10 cellular contexts compared by ENCODE assay signal in the genomic region with DNA sequence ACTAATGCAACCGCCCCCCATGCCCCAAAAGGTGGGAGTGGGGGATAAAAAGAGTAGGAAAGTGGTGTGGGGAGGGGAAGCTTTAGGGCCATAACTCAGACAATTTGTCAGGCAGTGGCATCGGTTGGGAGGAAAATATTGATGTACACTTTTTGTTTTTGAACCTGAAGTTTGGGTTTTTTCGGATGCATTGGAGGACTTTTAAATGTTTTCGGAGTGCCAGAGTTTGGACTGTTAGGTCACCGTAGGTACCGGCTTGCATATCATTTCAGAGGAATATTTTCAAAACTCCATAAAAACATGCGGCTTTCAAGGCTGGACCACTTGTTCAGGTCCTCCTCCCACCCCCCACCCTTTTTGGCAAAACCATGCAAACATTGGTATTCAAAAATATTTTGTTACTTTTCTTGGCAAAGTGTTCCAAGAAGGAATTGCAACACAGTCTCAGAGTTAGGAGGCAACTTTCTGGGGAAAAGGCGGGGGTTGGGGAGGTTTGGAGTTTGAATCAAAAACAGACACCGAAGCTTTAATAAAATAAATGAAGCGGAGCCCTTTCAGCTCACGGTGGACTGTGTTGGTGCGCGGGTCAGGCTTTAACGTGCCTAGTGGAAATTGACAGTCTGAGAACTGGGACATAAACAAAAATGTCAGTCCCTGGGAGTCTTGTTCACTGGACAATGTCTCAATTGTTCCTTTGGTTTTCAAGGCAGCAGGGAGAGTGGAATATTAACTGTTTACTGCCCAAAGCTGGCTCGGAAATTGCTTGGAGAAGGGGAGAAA.
A peak's percentile ranks its signal among the peaks of the same experiment; 100 is the strongest.
DNase-seq lines count a peak whose midpoint lies in the region; ATAC-seq and TF ChIP-seq lines count a peak whose summit lies in the region.
"Had no signal": no experiment of that assay in that cellular context is flagged by ENCODE, and none has a peak within 500 bp of the region (broad histone marks: within the 10 kb centered on the region; RNA-seq: fewer than 3 reads in every experiment).

No MANE protein-coding gene starts in this region.

- DNase-seq in AG04449 (ENCODE audit: low read depth, low spot score) (no peak), SK-MEL-5 (ENCODE audit: low read depth, low spot score) (peak; percentile 73), fibroblast of mammary gland (ENCODE audit: low read depth) (peak; percentile 82), nephron progenitor cell (peak; percentile 33), GF-D8 (lab: John Stamatoyannopoulos, UW) (no peak)
- DNase-seq in activated T-cell treated with anti-CD3 and anti-CD28 coated beads, Interleukin-2, amount 50 U/mL, for 4 hours, result no peak
- DNase-seq in activated CD8-positive, alpha-beta T cell treated with anti-CD3 and anti-CD28 coated beads for 36 hours, result no peak
- DNase-seq: activated CD8-positive, alpha-beta memory T cell treated with anti-CD3 and anti-CD28 coated beads for 24 hours; CD4-positive, CD25-positive, alpha-beta regulatory T cell had no signal

- CTCF ChIA-PET in AG04449 (lab: Yijun Ruan, JAX), result interaction anchor here (1.0 to 2.1 kb wide), 3 partner anchors 67 to 326 kb away, joined by 3 to 6 read pairs (median 4); no protein-coding TSS in a partner anchor
- CTCF ChIA-PET in activated CD8-positive, alpha-beta T cell treated with anti-CD3 and anti-CD28 coated beads for 36 hours (lab: Charles Lee), result interaction anchor here (1.4 kb wide), 1 partner anchor 326 kb away, joined by 4 read pairs; no protein-coding TSS in a partner anchor

- intact Hi-C loops in activated CD8-positive, alpha-beta T cell treated with anti-CD3 and anti-CD28 coated beads for 36 hours (cut with micrococcal nuclease), result no loop called here

- H3K4me3 ChIP-seq in AG04449 (ENCODE audit: low read depth, low read length) (peak overlapping the region; percentile 44), fibroblast of mammary gland (ENCODE audit: control insufficient read depth, low read depth, low read length) (peak overlapping the region; percentile 29)

- H3K9me3 Mint-ChIP-seq in nephron progenitor cell, result no peaks in the 10 kb centered on the region
- H3K9me3 Mint-ChIP-seq in activated T-cell treated with anti-CD3 and anti-CD28 coated beads, Interleukin-2, amount 50 U/mL, for 4 hours, result no peaks in the 10 kb centered on the region
- no peaks in the 10 kb centered on the region for H3K9me3 Mint-ChIP-seq in activated CD8-positive, alpha-beta T cell treated with anti-CD3 and anti-CD28 coated beads for 36 hours
- H3K9me3 Mint-ChIP-seq: CD4-positive, CD25-positive, alpha-beta regulatory T cell had no signal

- TF ChIP-seq CTCF in AG04449 (IDR thresholded peaks at IDR 0.05; ENCODE audit: insufficient read depth, low read length, missing control alignments) (no peak), fibroblast of mammary gland (conservative IDR thresholded peaks at IDR 0.05; ENCODE audit: control insufficient read depth, insufficient read depth, low read depth, low read length) (no peak), nephron progenitor cell (IDR thresholded peaks at IDR 0.05) (no peak)
- TF ChIP-seq CTCF in activated CD8-positive, alpha-beta T cell treated with anti-CD3 and anti-CD28 coated beads for 36 hours (IDR thresholded peaks at IDR 0.05), result no peak

- ATAC-seq in activated T-cell treated with anti-CD3 and anti-CD28 coated beads, Interleukin-2, amount 50 U/mL, for 4 hours, result no peak
- no peak for ATAC-seq in HG02938 (IDR thresholded peaks at IDR 0.05; ENCODE audit: unreplicated experiment)
- ATAC-seq in activated CD8-positive, alpha-beta T cell treated with anti-CD3 and anti-CD28 coated beads for 36 hours, result no peak

- no peaks in the 10 kb centered on the region for H3K36me3 Mint-ChIP-seq in nephron progenitor cell (ENCODE audit: low read depth)
- no peaks in the 10 kb centered on the region for H3K36me3 Mint-ChIP-seq in activated T-cell treated with anti-CD3 and anti-CD28 coated beads, Interleukin-2, amount 50 U/mL, for 4 hours (ENCODE audit: insufficient read depth)
- H3K36me3 Mint-ChIP-seq in activated CD8-positive, alpha-beta T cell treated with anti-CD3 and anti-CD28 coated beads for 36 hours (ENCODE audit: low read depth), result no peaks in the 10 kb centered on the region
- H3K36me3 Mint-ChIP-seq: CD4-positive, CD25-positive, alpha-beta regulatory T cell had no signal

- no peak overlapping the region for H3K27ac Mint-ChIP-seq in nephron progenitor cell
- no peak overlapping the region for H3K27ac Mint-ChIP-seq in activated CD8-positive, alpha-beta T cell treated with anti-CD3 and anti-CD28 coated beads for 36 hours
- H3K27ac Mint-ChIP-seq: CD4-positive, CD25-positive, alpha-beta regulatory T cell had no signal

- H3K4me3 Mint-ChIP-seq in nephron progenitor cell, result no peak overlapping the region
- no peak overlapping the region for H3K4me3 Mint-ChIP-seq in activated T-cell treated with anti-CD3 and anti-CD28 coated beads, Interleukin-2, amount 50 U/mL, for 4 hours
- H3K4me3 Mint-ChIP-seq in activated CD8-positive, alpha-beta T cell treated with anti-CD3 and anti-CD28 coated beads for 36 hours, result no peak overlapping the region
- H3K4me3 Mint-ChIP-seq: CD4-positive, CD25-positive, alpha-beta regulatory T cell had no signal

- peaks cover 3% of the 10 kb centered on the region for H3K4me1 Mint-ChIP-seq in nephron progenitor cell
- H3K4me1 Mint-ChIP-seq in activated T-cell treated with anti-CD3 and anti-CD28 coated beads, Interleukin-2, amount 50 U/mL, for 4 hours (ENCODE audit: low read depth), result peaks cover 2% of the 10 kb centered on the region
- H3K4me1 Mint-ChIP-seq in activated CD8-positive, alpha-beta T cell treated with anti-CD3 and anti-CD28 coated beads for 36 hours (ENCODE audit: low read depth), result no peaks in the 10 kb centered on the region
- H3K4me1 Mint-ChIP-seq: CD4-positive, CD25-positive, alpha-beta regulatory T cell had no signal

- in situ Hi-C loops in SK-MEL-5 (cut with HindIII; ENCODE audit: low pct_unique_long_range_greater_than_20kb, low sequenced_read_pairs), result no loop called here

- no peaks in the 10 kb centered on the region for H3K27me3 Mint-ChIP-seq in nephron progenitor cell (ENCODE audit: low read depth, poor library complexity)
- H3K27me3 Mint-ChIP-seq in activated T-cell treated with anti-CD3 and anti-CD28 coated beads, Interleukin-2, amount 50 U/mL, for 4 hours (ENCODE audit: low read depth), result no peaks in the 10 kb centered on the region
- peaks cover 1% of the 10 kb centered on the region for H3K27me3 Mint-ChIP-seq in activated CD8-positive, alpha-beta T cell treated with anti-CD3 and anti-CD28 coated beads for 36 hours
- H3K27me3 Mint-ChIP-seq: CD4-positive, CD25-positive, alpha-beta regulatory T cell had no signal

- POLR2A ChIA-PET in AG04449 (lab: Yijun Ruan, JAX), result interaction anchor here (0.5 to 1.4 kb wide), 6 partner anchors 14 to 160 kb away, joined by 3 to 4 read pairs (median 3); no protein-coding TSS in a partner anchor
- POLR2A ChIA-PET in activated CD8-positive, alpha-beta T cell treated with anti-CD3 and anti-CD28 coated beads for 36 hours (lab: Charles Lee), result interaction anchor here (0.9 kb wide), 1 partner anchor 131 kb away, joined by 3 read pairs; no protein-coding TSS in a partner anchor

Comparison
In these comparisons a context has a peak if more than half of its experiments do, and no peak if none do; other contexts are left out.
1. DNase-seq: peak in SK-MEL-5 (single experiment), fibroblast of mammary gland (single experiment) and nephron progenitor cell (single experiment); none in AG04449 (single experiment), activated T-cell treated with anti-CD3 and anti-CD28 coated beads, Interleukin-2, amount 50 U/mL, for 4 hours (single experiment), activated CD8-positive, alpha-beta T cell treated with anti-CD3 and anti-CD28 coated beads for 36 hours (single experiment) and GF-D8 (single experiment).